ENCODE assay signal across 19 cellular contexts in the genomic region with DNA sequence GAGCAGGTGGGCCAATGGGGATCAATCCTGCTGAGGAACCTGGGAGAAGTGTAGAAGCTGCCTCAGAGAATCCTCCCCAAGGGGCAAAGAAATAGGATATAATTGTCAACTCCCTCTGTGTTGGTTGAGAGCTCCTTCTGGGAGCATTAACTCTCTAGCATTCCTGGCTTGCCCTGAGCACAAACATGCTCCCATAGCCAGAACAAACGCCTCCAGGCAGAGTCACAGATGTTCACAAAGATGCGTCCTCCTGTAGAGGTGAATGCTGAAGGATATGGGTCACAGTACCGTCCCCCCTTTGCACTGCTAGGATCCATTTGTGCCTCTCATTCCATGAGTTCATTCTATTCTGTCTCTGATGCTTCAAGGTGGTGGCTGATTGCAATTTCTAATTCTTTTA. TPM values are rescaled to one million over a fixed set of nuclear protein-coding genes. Genes with fewer than 3 reads are reported as not detected.
"Had no signal": no experiment of that assay in that cellular context is flagged by ENCODE, and none has a peak within 500 bp of the region (broad histone marks: within the 10 kb centered on the region; RNA-seq: fewer than 3 reads in every experiment).

No MANE protein-coding gene starts in this region.

- ATAC-seq: HepG2, Panc1 had no signal

- H3K27ac ChIP-seq: RWPE1 had no signal

- H3K9me3 ChIP-seq: MG63 had no signal

- DNase-seq: IMR-90, Karpas-422, KG1, MG63, NCI-H1092 treated with DMSO at 0.1 percent for 48 hours, NCI-H1436, NCI-H187, NCI-H2029, NCI-H2227 treated with DMSO at 0.1 percent for 48 hours, NCI-H524, NCI-H526 treated with DMSO at 0.1 percent for 48 hours, NCI-H774, SHP77 had no signal

- H3K36me3 ChIP-seq: MG63 had no signal

- H3K4me3 ChIP-seq: MG63 had no signal

RNA-seq across cellular contexts. Expression of a gene that starts 9.6 kb away (rescaled TPM):
- total RNA-seq: HepG2, IMR-90 had no signal
- polyA plus RNA-seq: HepG2 had no signal

RNA-seq across cellular contexts. Expression of a gene that starts 13.1 kb away (rescaled TPM):
- total RNA-seq: HepG2, HT1080, IMR-90, NCI-H460, SK-MEL-5 had no signal
- polyA plus RNA-seq: HepG2, IMR-90 had no signal
